8 cellular contexts compared by ENCODE assay signal in the genomic region with DNA sequence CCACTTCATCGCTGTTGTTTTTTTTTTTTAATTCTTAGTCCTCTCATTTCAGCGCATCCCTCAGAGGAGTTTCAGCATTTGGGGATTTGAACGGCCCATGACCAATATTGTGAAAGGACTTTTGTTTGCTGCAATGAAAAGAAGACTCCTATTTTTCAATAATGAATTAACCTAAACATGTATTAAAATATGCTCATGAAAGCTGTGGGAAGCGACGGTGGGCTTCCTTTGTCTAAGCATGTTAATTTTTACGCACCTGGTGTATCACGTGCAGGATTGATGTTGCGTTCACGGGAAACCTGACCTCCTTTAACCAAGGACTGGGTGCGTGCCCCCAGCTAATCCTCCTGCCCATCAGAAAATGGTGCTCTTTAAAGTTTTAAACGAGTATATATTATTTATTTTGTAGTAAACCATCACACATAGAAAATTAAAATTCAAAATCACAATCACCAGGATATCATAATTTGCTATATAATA. TPM values are rescaled to one million over a fixed set of nuclear protein-coding genes. Genes with fewer than 3 reads are reported as not detected.
DNase-seq lines count a peak whose midpoint lies in the region; ATAC-seq and TF ChIP-seq lines count a peak whose summit lies in the region.

No MANE protein-coding gene starts in this region.

- H3K4me3 ChIP-seq in GM08714 (ENCODE audit: low read length) = peak overlapping the region; percentile 95
- peak overlapping the region; percentile 75 for H3K4me3 ChIP-seq in ovary

- no peak for TF ChIP-seq POLR2A in ovary (IDR thresholded peaks at IDR 0.05)

- DNase-seq in effector memory CD8-positive, alpha-beta T cell = no peak
- DNase-seq in ovary (no peak), NCI-H2107 treated with DMSO at 0.1 percent for 48 hours (lab: John Stamatoyannopoulos, UW; ENCODE audit: unreplicated experiment) (no peak), NCI-H1048 (lab: John Stamatoyannopoulos, UW) (no peak), dedifferentiated amniotic fluid mesenchymal stem cell (ENCODE audit: extremely low spot score) (no peak)

- intact Hi-C loops in ovary (cut with DNase I) = loop anchor here in 2 of 4 donors (5.0 to 10.0 kb wide), 3 partner anchors 63 to 125 kb away; a partner anchor contains a TSS

- no peak for ATAC-seq in effector memory CD8-positive, alpha-beta T cell (replicated peaks)
- ATAC-seq in GM18873 (IDR thresholded peaks at IDR 0.05; ENCODE audit: low FRiP score, unreplicated experiment) = no peak

- TF ChIP-seq EP300 in ovary (IDR thresholded peaks at IDR 0.05) = no peak

- no peaks in the 10 kb centered on the region for H3K9me3 ChIP-seq in ovary

- H3K27me3 ChIP-seq in ovary = no peaks in the 10 kb centered on the region

- peaks cover 8 to 14% (median 9%) of the 10 kb centered on the region in 3 donors for H3K4me1 Mint-ChIP-seq in IgD-negative memory B cell
- peaks cover 14 to 15% of the 10 kb centered on the region in 2 donors for H3K4me1 Mint-ChIP-seq in effector memory CD8-positive, alpha-beta T cell (ENCODE audit: low read depth in 2 of 2)

- no peaks in the 10 kb centered on the region for H3K9me3 Mint-ChIP-seq in IgD-negative memory B cell
- H3K9me3 Mint-ChIP-seq in effector memory CD8-positive, alpha-beta T cell = no peaks in the 10 kb centered on the region

- H3K36me3 Mint-ChIP-seq in IgD-negative memory B cell = no peaks in the 10 kb centered on the region
- peaks cover 3% of the 10 kb centered on the region for H3K36me3 Mint-ChIP-seq in effector memory CD8-positive, alpha-beta T cell (ENCODE audit: insufficient read depth)

- peak overlapping the region; percentile 89 to 97 (median 92) for H3K4me3 Mint-ChIP-seq in IgD-negative memory B cell
- H3K4me3 Mint-ChIP-seq in effector memory CD8-positive, alpha-beta T cell = peak overlapping the region; percentile 88 to 93

- no peak for TF ChIP-seq CTCF in ovary (IDR thresholded peaks at IDR 0.05)

- peaks cover 2% of the 10 kb centered on the region for H3K27me3 Mint-ChIP-seq in IgD-negative memory B cell
- peaks cover 6 to 8% of the 10 kb centered on the region in 2 donors for H3K27me3 Mint-ChIP-seq in effector memory CD8-positive, alpha-beta T cell

- H3K4me1 ChIP-seq in ovary (ENCODE audit: insufficient read depth) = peaks cover 1% of the 10 kb centered on the region

- no peaks in the 10 kb centered on the region for H3K36me3 ChIP-seq in ovary

- WGBS in ovary, 3 donors = 15 to 29% (median 22%) methylated on average over 11 of the region's 11 CpGs

- H3K27ac ChIP-seq in ovary = peak overlapping the region; percentile 20 to 72

- H3K27ac Mint-ChIP-seq in IgD-negative memory B cell = peak overlapping the region; percentile 73 to 94 (median 93)
- H3K27ac Mint-ChIP-seq in effector memory CD8-positive, alpha-beta T cell = peak overlapping the region in 1 of 2 donors; percentile 81

RNA-seq across cellular contexts. Expression of a gene that starts 0.6 kb away (rescaled TPM):
- not detected for polyA plus RNA-seq in IgD-negative memory B cell
- 1 to 10 TPM; 2.8 to 6.4 (median 3.3) TPM for total RNA-seq in ovary
- 1 to 10 TPM; 1.8 to 2.7 TPM for polyA plus RNA-seq in ovary

RNA-seq across cellular contexts. Expression of a gene that starts 46.3 kb away (rescaled TPM):
- polyA plus RNA-seq in IgD-negative memory B cell = 29.2 TPM
- 10 to 100 TPM; 33.4 to 69.3 (median 51.3) TPM for total RNA-seq in ovary
- polyA plus RNA-seq in ovary = 10 to 100 TPM; 37.0 to 67.9 TPM
